In genomic region chr3:62312201-62312600, GRCh38 we compare ENCODE assay signal across 19 cellular contexts.
DNase-seq lines count a peak whose midpoint lies in the region; ATAC-seq, FAIRE-seq and TF ChIP-seq lines count a peak whose summit lies in the region.
"Had no signal": no experiment of that assay in that cellular context is flagged by ENCODE, and none has a peak within 500 bp of the region (broad histone marks: within the 10 kb centered on the region; RNA-seq: fewer than 3 reads in every experiment).

No MANE protein-coding gene starts in this region.

- no peaks in the 10 kb centered on the region; the same call in 1 of the 2 replicates for H3K9me2 ChIP-seq in OCI-LY7 (ENCODE audit: insufficient read depth, low read length)

- H3K4me1 ChIP-seq in foreskin keratinocyte: no peaks in the 10 kb centered on the region
- no peaks in the 10 kb centered on the region for H3K4me1 ChIP-seq in lower lobe of right lung
- no peaks in the 10 kb centered on the region for H3K4me1 ChIP-seq in OCI-LY7 (ENCODE audit: insufficient read depth, low read length, poor library complexity, severe bottlenecking)
- H3K4me1 ChIP-seq: Peyer's patch had no signal

- no peak overlapping the region for H2AFZ ChIP-seq in OCI-LY7 (ENCODE audit: low read length)
- H2AFZ ChIP-seq: GM23248 had no signal

- no peak overlapping the region for H3K4me2 ChIP-seq in OCI-LY7 (ENCODE audit: low read length)

- BruUV-seq in OCI-LY7 (replicated peaks; lab: Mats Ljungman, UMichigan): no TSS peak

- CTCF ChIA-PET in OCI-LY7 (lab: Charles Lee; ENCODE audit: unreplicated experiment): interaction anchor here (0.6 kb wide), 1 partner anchor 883 kb away, joined by 3 read pairs; no protein-coding TSS in a partner anchor

- H3K27me3 ChIP-seq in foreskin keratinocyte (no peaks in the 10 kb centered on the region), lower lobe of right lung (ENCODE audit: low read depth) (no peaks in the 10 kb centered on the region)
- H3K27me3 ChIP-seq: Peyer's patch had no signal

- H3K79me2 ChIP-seq in OCI-LY7 (ENCODE audit: insufficient read depth, low read depth, low read length): no peaks in the 10 kb centered on the region

- in situ Hi-C loops in SK-MEL-5 (cut with HindIII; ENCODE audit: low pct_unique_long_range_greater_than_20kb, low sequenced_read_pairs): no loop called here

- ATAC-seq in foreskin keratinocyte (no peak), lower lobe of right lung (no peak)

- FAIRE-seq in G401.6 (lab: Jason Lieb, UNC): peak; percentile 78

- H3K27ac ChIP-seq in C4-2B (no peak overlapping the region), foreskin keratinocyte (no peak overlapping the region), lower lobe of right lung (no peak overlapping the region), OCI-LY7 (ENCODE audit: low read depth, low read length, poor library complexity, severe bottlenecking) (no peak overlapping the region)
- H3K27ac ChIP-seq: GM23248, Peyer's patch had no signal

- H3K9me3 ChIP-seq in lower lobe of right lung: no peaks in the 10 kb centered on the region
- no peaks in the 10 kb centered on the region for H3K9me3 ChIP-seq in OCI-LY7 (ENCODE audit: low read length)
- H3K9me3 ChIP-seq: Peyer's patch had no signal

- no peaks in the 10 kb centered on the region; the same call in 1 of the 2 replicates for H4K20me1 ChIP-seq in OCI-LY7 (ENCODE audit: insufficient read depth, low read length)

- POLR2A ChIA-PET in OCI-LY7 (lab: Charles Lee): interaction anchor here (0.9 kb wide), 1 partner anchor 11 kb away, joined by 4 read pairs; no protein-coding TSS in a partner anchor

- intact Hi-C loops in lower lobe of right lung (cut with DNase I) (no loop called here), OCI-LY7 (cut with micrococcal nuclease; ENCODE audit: unreplicated experiment) (no loop called here)

- DNase-seq in SK-MEL-5 (ENCODE audit: low read depth, low spot score) (peak; percentile 14), foreskin keratinocyte (no peak), NK-92 (lab: John Stamatoyannopoulos, UW; ENCODE audit: unreplicated experiment) (no peak), lower lobe of right lung (no peak), OCI-LY7 (ENCODE audit: low spot score) (no peak)
- no peak for DNase-seq in activated effector memory CD4-positive, alpha-beta T cell treated with Interleukin-2 at 50 U/mL for 16 hours
- DNase-seq: CD4-positive, alpha-beta T cell; DMS79; GM23248; HCEC 1CT; KBM-7; NCI-H1092; NCI-H2107; NCI-H2227 treated with DMSO at 0.1 percent for 48 hours; NCI-H526 treated with DMSO at 0.1 percent for 48 hours; Peyer's patch; SHP77 had no signal

- peak; percentile 18; the same call in 1 of the 2 replicates for TF ChIP-seq CTCF in C4-2B (conservative IDR thresholded peaks at IDR 0.05)
- TF ChIP-seq CTCF in foreskin keratinocyte (conservative IDR thresholded peaks at IDR 0.05): peak; percentile 27
- TF ChIP-seq CTCF in lower lobe of right lung (IDR thresholded peaks at IDR 0.05): no peak
- no peak for TF ChIP-seq CTCF in OCI-LY7 (conservative IDR thresholded peaks at IDR 0.05; ENCODE audit: low read length)

- H3K36me3 ChIP-seq in lower lobe of right lung: no peaks in the 10 kb centered on the region
- no peaks in the 10 kb centered on the region for H3K36me3 ChIP-seq in OCI-LY7 (ENCODE audit: insufficient read depth, low read length)
- H3K36me3 ChIP-seq: Peyer's patch had no signal

- H3K4me3 ChIP-seq in lower lobe of right lung (no peak overlapping the region), OCI-LY7 (ENCODE audit: low read depth, low read length, poor library complexity, severe bottlenecking) (no peak overlapping the region)
- H3K4me3 ChIP-seq: GM23248, Peyer's patch had no signal

Comparison
In these comparisons a context has a peak if more than half of its experiments do, and no peak if none do; other contexts are left out.
1. CTCF ChIP-seq: peak in C4-2B (single experiment) and foreskin keratinocyte (single experiment); none in lower lobe of right lung (single experiment) and OCI-LY7 (single experiment).